Comparison of ENCODE assay signal across 9 cellular contexts in genomic region chr2:73089270-73090030, GRCh38. TPM values are rescaled to one million over a fixed set of nuclear protein-coding genes. Genes with fewer than 3 reads are reported as not detected.
DNase-seq lines count a peak whose midpoint lies in the region; ATAC-seq and TF ChIP-seq lines count a peak whose summit lies in the region.
"Had no signal": no experiment of that assay in that cellular context is flagged by ENCODE, and none has a peak within 500 bp of the region (broad histone marks: within the 10 kb centered on the region; RNA-seq: fewer than 3 reads in every experiment).

No MANE protein-coding gene starts in this region.

- CTCF ChIA-PET in RWPE1 (lab: Yijun Ruan, JAX): interaction anchor here (0.6 to 2.2 kb wide), 5 partner anchors 24 to 88 kb away, joined by 3 to 9 read pairs (median 5); no protein-coding TSS in a partner anchor

- POLR2A ChIA-PET in RWPE1 (lab: Yijun Ruan, JAX; ENCODE audit: low non-redundant PET): interaction anchor here (0.6 kb wide), 1 partner anchor 23 kb away, joined by 3 read pairs; the partner anchor contains the start of gene RAB11FIP5

- peak; percentile 92 for ATAC-seq in omental fat pad (ENCODE audit: low FRiP score)
- ATAC-seq in GM21529 (IDR thresholded peaks at IDR 0.05; ENCODE audit: unreplicated experiment): no peak

- peak overlapping the region; percentile 86 for H3K27ac ChIP-seq in RWPE1

- no peak for TF ChIP-seq CTCF in AG09309 (IDR thresholded peaks at IDR 0.05; ENCODE audit: control insufficient read depth, insufficient read depth, low read depth, low read length, missing control alignments)
- no peak for TF ChIP-seq CTCF in RWPE1 (conservative IDR thresholded peaks at IDR 0.05; ENCODE audit: low read depth)
- no peak for TF ChIP-seq CTCF in fibroblast of mammary gland (conservative IDR thresholded peaks at IDR 0.05; ENCODE audit: control insufficient read depth, insufficient read depth, low read depth, low read length)
- no peak for TF ChIP-seq CTCF in omental fat pad (IDR thresholded peaks at IDR 0.05)

- peak overlapping the region; percentile 16 for H3K4me3 ChIP-seq in AG09309 (ENCODE audit: control insufficient read depth, low read depth, low read length)
- no peak overlapping the region for H3K4me3 ChIP-seq in fibroblast of mammary gland (ENCODE audit: control insufficient read depth, low read depth, low read length)

- DNase-seq in AG09309 (ENCODE audit: low read depth): peak; percentile 97
- peak; percentile 94 for DNase-seq in RWPE1 (ENCODE audit: low spot score)
- peak; percentile 98 for DNase-seq in fibroblast of mammary gland (ENCODE audit: low read depth)
- DNase-seq in omental fat pad (ENCODE audit: low spot score): peak; percentile 60
- no peak for DNase-seq in NCI-H82 (lab: John Stamatoyannopoulos, UW)
- DNase-seq in retina: no peak
- no peak for DNase-seq in NCI-H748 (lab: John Stamatoyannopoulos, UW; ENCODE audit: unreplicated experiment)
- DNase-seq: KBM-7 had no signal

RNA-seq across cellular contexts. Expression of gene SFXN5, which starts 17.9 kb away (rescaled TPM):
- 10 to 100 TPM in 2 of 4 donors, 1 to 10 TPM in 2; 5.1 to 15.6 (median 9.4) TPM for total RNA-seq in omental fat pad

RNA-seq across cellular contexts. Expression of gene RAB11FIP5, which starts 23.3 kb away (rescaled TPM):
- total RNA-seq in omental fat pad: 10 to 100 TPM; 16.6 to 40.1 (median 20.7) TPM

Comparison
In these comparisons a context has a peak if more than half of its experiments do, and no peak if none do; other contexts are left out.
1. DNase-seq: peak in AG09309 (single experiment), RWPE1 (single experiment), fibroblast of mammary gland (single experiment) and omental fat pad (single experiment); none in NCI-H82 (single experiment), retina (single experiment) and NCI-H748 (single experiment).